1 cellular context compared by ENCODE assay signal in the genomic region with DNA sequence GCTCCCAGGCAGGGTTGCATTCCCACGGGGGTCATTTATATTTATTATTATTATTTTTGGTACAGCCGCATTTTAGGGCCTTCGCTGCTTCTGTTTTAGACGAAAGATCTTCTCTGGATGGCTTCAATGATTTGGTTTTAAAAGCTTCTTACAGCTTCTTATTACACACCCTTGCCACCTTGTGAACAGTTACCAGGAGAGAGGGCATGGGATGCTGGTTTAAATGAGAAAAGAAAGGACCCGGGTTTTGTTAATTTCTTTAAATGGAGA.
TF ChIP-seq lines count a peak whose summit lies in the region.

No MANE protein-coding gene starts in this region.

TF ChIP-seq in WTC11, 78 proteins besides CTCF, POLR2A, EP300 and RAD21 (continued from another document):
- TF ChIP-seq, protein P1, sequence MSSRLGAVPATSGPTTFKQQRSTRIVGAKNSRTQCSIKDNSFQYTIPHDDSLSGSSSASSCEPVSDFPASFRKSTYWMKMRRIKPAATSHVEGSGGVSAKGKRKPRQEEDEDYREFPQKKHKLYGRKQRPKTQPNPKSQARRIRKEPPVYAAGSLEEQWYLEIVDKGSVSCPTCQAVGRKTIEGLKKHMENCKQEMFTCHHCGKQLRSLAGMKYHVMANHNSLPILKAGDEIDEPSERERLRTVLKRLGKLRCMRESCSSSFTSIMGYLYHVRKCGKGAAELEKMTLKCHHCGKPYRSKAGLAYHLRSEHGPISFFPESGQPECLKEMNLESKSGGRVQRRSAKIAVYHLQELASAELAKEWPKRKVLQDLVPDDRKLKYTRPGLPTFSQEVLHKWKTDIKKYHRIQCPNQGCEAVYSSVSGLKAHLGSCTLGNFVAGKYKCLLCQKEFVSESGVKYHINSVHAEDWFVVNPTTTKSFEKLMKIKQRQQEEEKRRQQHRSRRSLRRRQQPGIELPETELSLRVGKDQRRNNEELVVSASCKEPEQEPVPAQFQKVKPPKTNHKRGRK (CRISPR knock-in tag; IDR thresholded peaks at IDR 0.05; ENCODE audit: borderline replicate concordance) = no peak
- TF ChIP-seq, protein P2, sequence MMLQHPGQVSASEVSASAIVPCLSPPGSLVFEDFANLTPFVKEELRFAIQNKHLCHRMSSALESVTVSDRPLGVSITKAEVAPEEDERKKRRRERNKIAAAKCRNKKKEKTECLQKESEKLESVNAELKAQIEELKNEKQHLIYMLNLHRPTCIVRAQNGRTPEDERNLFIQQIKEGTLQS (CRISPR knock-in tag; conservative IDR thresholded peaks at IDR 0.05) = no peak
- TF ChIP-seq ETV6 (CRISPR knock-in tag; IDR thresholded peaks at IDR 0.05) (no peak), NFE2L1 (CRISPR knock-in tag; IDR thresholded peaks at IDR 0.05) (no peak), NFYB (CRISPR knock-in tag; conservative IDR thresholded peaks at IDR 0.05; ENCODE audit: low read depth) (no peak), TCF7 (CRISPR knock-in tag; IDR thresholded peaks at IDR 0.05; ENCODE audit: low read depth) (no peak)
- TF ChIP-seq, protein P3, sequence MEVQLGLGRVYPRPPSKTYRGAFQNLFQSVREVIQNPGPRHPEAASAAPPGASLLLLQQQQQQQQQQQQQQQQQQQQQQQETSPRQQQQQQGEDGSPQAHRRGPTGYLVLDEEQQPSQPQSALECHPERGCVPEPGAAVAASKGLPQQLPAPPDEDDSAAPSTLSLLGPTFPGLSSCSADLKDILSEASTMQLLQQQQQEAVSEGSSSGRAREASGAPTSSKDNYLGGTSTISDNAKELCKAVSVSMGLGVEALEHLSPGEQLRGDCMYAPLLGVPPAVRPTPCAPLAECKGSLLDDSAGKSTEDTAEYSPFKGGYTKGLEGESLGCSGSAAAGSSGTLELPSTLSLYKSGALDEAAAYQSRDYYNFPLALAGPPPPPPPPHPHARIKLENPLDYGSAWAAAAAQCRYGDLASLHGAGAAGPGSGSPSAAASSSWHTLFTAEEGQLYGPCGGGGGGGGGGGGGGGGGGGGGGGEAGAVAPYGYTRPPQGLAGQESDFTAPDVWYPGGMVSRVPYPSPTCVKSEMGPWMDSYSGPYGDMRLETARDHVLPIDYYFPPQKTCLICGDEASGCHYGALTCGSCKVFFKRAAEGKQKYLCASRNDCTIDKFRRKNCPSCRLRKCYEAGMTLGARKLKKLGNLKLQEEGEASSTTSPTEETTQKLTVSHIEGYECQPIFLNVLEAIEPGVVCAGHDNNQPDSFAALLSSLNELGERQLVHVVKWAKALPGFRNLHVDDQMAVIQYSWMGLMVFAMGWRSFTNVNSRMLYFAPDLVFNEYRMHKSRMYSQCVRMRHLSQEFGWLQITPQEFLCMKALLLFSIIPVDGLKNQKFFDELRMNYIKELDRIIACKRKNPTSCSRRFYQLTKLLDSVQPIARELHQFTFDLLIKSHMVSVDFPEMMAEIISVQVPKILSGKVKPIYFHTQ (CRISPR knock-in tag; IDR thresholded peaks at IDR 0.05) = no peak
- TF ChIP-seq, protein P4, sequence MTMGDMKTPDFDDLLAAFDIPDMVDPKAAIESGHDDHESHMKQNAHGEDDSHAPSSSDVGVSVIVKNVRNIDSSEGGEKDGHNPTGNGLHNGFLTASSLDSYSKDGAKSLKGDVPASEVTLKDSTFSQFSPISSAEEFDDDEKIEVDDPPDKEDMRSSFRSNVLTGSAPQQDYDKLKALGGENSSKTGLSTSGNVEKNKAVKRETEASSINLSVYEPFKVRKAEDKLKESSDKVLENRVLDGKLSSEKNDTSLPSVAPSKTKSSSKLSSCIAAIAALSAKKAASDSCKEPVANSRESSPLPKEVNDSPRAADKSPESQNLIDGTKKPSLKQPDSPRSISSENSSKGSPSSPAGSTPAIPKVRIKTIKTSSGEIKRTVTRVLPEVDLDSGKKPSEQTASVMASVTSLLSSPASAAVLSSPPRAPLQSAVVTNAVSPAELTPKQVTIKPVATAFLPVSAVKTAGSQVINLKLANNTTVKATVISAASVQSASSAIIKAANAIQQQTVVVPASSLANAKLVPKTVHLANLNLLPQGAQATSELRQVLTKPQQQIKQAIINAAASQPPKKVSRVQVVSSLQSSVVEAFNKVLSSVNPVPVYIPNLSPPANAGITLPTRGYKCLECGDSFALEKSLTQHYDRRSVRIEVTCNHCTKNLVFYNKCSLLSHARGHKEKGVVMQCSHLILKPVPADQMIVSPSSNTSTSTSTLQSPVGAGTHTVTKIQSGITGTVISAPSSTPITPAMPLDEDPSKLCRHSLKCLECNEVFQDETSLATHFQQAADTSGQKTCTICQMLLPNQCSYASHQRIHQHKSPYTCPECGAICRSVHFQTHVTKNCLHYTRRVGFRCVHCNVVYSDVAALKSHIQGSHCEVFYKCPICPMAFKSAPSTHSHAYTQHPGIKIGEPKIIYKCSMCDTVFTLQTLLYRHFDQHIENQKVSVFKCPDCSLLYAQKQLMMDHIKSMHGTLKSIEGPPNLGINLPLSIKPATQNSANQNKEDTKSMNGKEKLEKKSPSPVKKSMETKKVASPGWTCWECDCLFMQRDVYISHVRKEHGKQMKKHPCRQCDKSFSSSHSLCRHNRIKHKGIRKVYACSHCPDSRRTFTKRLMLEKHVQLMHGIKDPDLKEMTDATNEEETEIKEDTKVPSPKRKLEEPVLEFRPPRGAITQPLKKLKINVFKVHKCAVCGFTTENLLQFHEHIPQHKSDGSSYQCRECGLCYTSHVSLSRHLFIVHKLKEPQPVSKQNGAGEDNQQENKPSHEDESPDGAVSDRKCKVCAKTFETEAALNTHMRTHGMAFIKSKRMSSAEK (CRISPR knock-in tag; IDR thresholded peaks at IDR 0.05; ENCODE audit: borderline replicate concordance) = no peak
